Comparison of ENCODE assay signal across 27 cellular contexts in genomic region chr12:1464925-1465324, GRCh38.
"Had no signal": no experiment of that assay in that cellular context is flagged by ENCODE, and none has a peak within 500 bp of the region (broad histone marks: within the 10 kb centered on the region; RNA-seq: fewer than 3 reads in every experiment).

No MANE protein-coding gene starts in this region.

- H3K27me3 ChIP-seq: breast epithelium, SJSA1 had no signal

- H3K9me3 Mint-ChIP-seq: activated CD4-positive, alpha-beta memory T cell treated with anti-CD3 and anti-CD28 coated beads, Interleukin-2, amount 10 ng/mL, durations not matched to agents 7 days and 5 days; T-cell had no signal

- H3K27me3 Mint-ChIP-seq: activated CD4-positive, alpha-beta memory T cell treated with anti-CD3 and anti-CD28 coated beads, Interleukin-2, amount 10 ng/mL, durations not matched to agents 7 days and 5 days; T-cell had no signal

- DNase-seq: activated CD4-positive, alpha-beta memory T cell treated with anti-CD3 and anti-CD28 coated beads, Interleukin-2, amount 10 ng/mL, durations not matched to agents 7 days and 5 days; activated CD4-positive, alpha-beta T cell treated with anti-CD3 and anti-CD28 coated beads, Interleukin-2, amount 50 U/mL, for 1 hour; activated CD4-positive, CD25-positive, alpha-beta regulatory T cell; activated gamma-delta T cell treated with Interleukin-2 at 50 U/mL for 16 hours; activated naive CD4-positive, alpha-beta T cell treated with anti-CD3 and anti-CD28 coated beads, Interleukin-2, amount 50 U/mL, for 16 hours; activated naive CD8-positive, alpha-beta T cell treated with anti-CD3 and anti-CD28 coated beads, Interleukin-2, amount 10 ng/mL, durations not matched to agents 7 days and 5 days; activated T-cell treated with anti-CD3 and anti-CD28 coated beads for 4 hours; activated T-cell treated with anti-CD3 and anti-CD28 coated beads, Interleukin-2, amount 50 U/mL, for 48 hours; aorta; caudate nucleus; Kasumi-1; KBM-7; NCI-H1105 treated with DMSO at 0.1 percent for 48 hours; NCI-H146; NCI-H187 treated with DMSO at 0.1 percent for 48 hours; NCI-H2081 treated with DMSO at 0.1 percent for 48 hours; NCI-H510A treated with DMSO at 0.1 percent for 48 hours; PC-3; SHP77; T-cell; T1000 had no signal

- H3K27ac ChIP-seq: breast epithelium, SJSA1, VCaP had no signal

- H3K4me1 ChIP-seq: breast epithelium had no signal

- H3K27ac Mint-ChIP-seq: activated CD4-positive, alpha-beta memory T cell treated with anti-CD3 and anti-CD28 coated beads, Interleukin-2, amount 10 ng/mL, durations not matched to agents 7 days and 5 days; activated naive CD8-positive, alpha-beta T cell treated with anti-CD3 and anti-CD28 coated beads, Interleukin-2, amount 10 ng/mL, durations not matched to agents 7 days and 5 days; activated T-helper 2 cell treated with anti-CD3 and anti-CD28 coated beads, Interferon-gamma antibody, Interleukin-2, Interleukin-4, amounts not matched to agents 10 μg/mL and 5 μg/mL and 100 μg/mL, durations not matched to agents 14 hours and 24 hours and 36 hours; T-cell had no signal

- H3K4me3 ChIP-seq: breast epithelium, SJSA1 had no signal

- H3K9me3 ChIP-seq: breast epithelium, SJSA1 had no signal

- H3K4me3 Mint-ChIP-seq: activated CD4-positive, alpha-beta memory T cell treated with anti-CD3 and anti-CD28 coated beads, Interleukin-2, amount 10 ng/mL, durations not matched to agents 7 days and 5 days; activated naive CD8-positive, alpha-beta T cell treated with anti-CD3 and anti-CD28 coated beads, Interleukin-2, amount 10 ng/mL, durations not matched to agents 7 days and 5 days; T-cell had no signal

- ATAC-seq: PC-3, T-cell had no signal

- FAIRE-seq: RCC 7860, TTC549 had no signal

- H3K4me1 Mint-ChIP-seq: activated naive CD8-positive, alpha-beta T cell treated with anti-CD3 and anti-CD28 coated beads, Interleukin-2, amount 10 ng/mL, durations not matched to agents 7 days and 5 days; T-cell had no signal

- H3K36me3 ChIP-seq: breast epithelium, SJSA1 had no signal
